2 cellular contexts compared by ENCODE assay signal in the genomic region with DNA sequence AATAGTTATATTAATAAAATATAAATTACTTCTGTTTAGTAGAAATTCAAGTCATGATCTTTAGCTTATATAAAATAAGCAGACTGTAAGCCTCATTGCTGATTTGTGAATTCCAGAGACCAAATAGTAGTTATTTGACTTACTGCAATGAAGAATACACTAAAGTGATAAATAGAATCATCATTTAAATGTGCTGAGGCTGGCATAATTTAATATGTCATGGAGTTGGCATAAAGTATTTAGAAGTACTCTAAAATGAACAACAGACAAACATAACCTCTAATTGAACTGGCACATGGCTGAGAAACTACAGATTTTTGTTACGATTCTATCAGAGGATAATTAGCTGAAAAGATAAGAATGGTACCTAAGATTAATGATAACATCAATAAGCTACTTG.
TF ChIP-seq lines count a peak whose summit lies in the region.

No MANE protein-coding gene starts in this region.

TF ChIP-seq in HepG2, 621 proteins besides CTCF, POLR2A, EP300 and RAD21:
- TF ChIP-seq MAFF (IDR thresholded peaks at IDR 0.05; ENCODE audit: low read depth, low read length) = peak; percentile 75
- TF ChIP-seq ZFP1 (CRISPR knock-in tag; IDR thresholded peaks at IDR 0.05) = no peak
- peak; percentile 56 to 90 for TF ChIP-seq MAFK (conservative IDR thresholded peaks at IDR 0.05 in 1 of 2, IDR thresholded peaks at IDR 0.05 in 1 of 2; ENCODE audit: low read length in 2 of 2)

TF ChIP-seq in IMR-90, 13 proteins besides CTCF, POLR2A, EP300 and RAD21:
- TF ChIP-seq MAFK (IDR thresholded peaks at IDR 0.05; ENCODE audit: low read depth, low read length) = peak; percentile 87
- TF ChIP-seq, protein P1, sequence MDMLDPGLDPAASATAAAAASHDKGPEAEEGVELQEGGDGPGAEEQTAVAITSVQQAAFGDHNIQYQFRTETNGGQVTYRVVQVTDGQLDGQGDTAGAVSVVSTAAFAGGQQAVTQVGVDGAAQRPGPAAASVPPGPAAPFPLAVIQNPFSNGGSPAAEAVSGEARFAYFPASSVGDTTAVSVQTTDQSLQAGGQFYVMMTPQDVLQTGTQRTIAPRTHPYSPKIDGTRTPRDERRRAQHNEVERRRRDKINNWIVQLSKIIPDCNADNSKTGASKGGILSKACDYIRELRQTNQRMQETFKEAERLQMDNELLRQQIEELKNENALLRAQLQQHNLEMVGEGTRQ (IDR thresholded peaks at IDR 0.05; ENCODE audit: low read depth, low read length) = no peak
